9 cellular contexts compared by ENCODE assay signal in the genomic region with DNA sequence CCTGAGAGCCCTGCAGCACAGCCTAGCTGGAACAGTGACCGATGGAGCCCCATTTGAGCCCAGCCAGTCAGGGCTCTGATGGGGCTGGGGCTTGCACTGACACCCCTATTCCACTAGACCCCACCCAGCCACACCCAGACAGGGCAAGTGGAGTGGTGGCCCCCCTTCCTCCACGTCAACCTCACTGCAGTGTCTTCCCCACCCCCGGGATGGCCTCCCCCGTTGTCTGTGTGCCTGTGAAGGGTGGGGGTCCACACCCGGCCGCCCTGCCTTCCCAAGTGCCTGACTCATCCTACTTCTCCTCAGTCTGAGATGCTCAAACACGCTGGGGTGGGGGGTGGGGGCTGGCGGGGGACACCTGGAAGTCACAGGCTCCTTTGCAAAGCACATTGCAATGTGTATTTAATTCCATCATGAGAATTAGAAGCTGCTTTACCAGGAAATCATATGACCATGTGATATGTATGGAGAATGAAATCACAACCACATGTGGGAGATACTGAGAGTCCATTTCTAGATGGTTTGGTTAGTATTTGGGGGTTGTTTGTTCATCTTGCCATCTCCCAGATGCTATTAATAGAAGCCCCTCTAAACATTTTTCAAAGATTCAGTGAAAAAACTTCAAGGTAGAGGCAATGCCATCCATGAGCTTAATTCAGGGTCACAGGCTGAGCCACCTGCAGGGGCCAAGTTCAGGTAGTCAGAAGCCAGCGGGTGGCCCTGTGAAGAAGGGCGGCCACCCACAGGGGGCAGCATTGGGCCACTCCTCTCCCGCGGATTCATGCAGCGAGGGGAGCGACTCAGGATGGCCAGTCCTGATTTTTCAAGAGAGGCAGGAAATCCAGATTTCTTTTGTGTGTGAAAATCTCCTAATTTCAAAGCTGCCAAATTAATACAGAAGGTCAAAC. TPM values are rescaled to one million over a fixed set of nuclear protein-coding genes. Genes with fewer than 3 reads are reported as not detected.
DNase-seq lines count a peak whose midpoint lies in the region; ATAC-seq lines count a peak whose summit lies in the region.
"Had no signal": no experiment of that assay in that cellular context is flagged by ENCODE, and none has a peak within 500 bp of the region (broad histone marks: within the 10 kb centered on the region; RNA-seq: fewer than 3 reads in every experiment).

No MANE protein-coding gene starts in this region.

- no peaks in the 10 kb centered on the region for H3K4me1 Mint-ChIP-seq in activated CD8-positive, alpha-beta memory T cell treated with anti-CD3 and anti-CD28 coated beads, Interleukin-2, amount 10 ng/mL, durations not matched to agents 7 days and 5 days
- H3K4me1 Mint-ChIP-seq in naive thymus-derived CD4-positive, alpha-beta T cell: peaks cover 4 to 5% (median 4%) of the 10 kb centered on the region in 7 donors

- intact Hi-C loops in naive thymus-derived CD4-positive, alpha-beta T cell (cut with micrococcal nuclease): loop anchor here (1.0 to 2.0 kb wide), 3 partner anchors 23 to 166 kb away; a partner anchor contains a TSS

- H3K27ac ChIP-seq in naive thymus-derived CD4-positive, alpha-beta T cell (ENCODE audit: low read depth, low read length): no peak overlapping the region

- no peak overlapping the region for H3K4me3 Mint-ChIP-seq in activated CD8-positive, alpha-beta memory T cell treated with anti-CD3 and anti-CD28 coated beads, Interleukin-2, amount 10 ng/mL, durations not matched to agents 7 days and 5 days
- H3K4me3 Mint-ChIP-seq in naive thymus-derived CD4-positive, alpha-beta T cell: no peak overlapping the region

- DNase-seq in CD1c-positive myeloid dendritic cell (ENCODE audit: extremely low spot score) (peak; percentile 73), NCI-H69 (lab: John Stamatoyannopoulos, UW) (peak; percentile 71), superior temporal gyrus (ENCODE audit: extremely low spot score) (peak; percentile 72), T1000 (lab: John Stamatoyannopoulos, UW) (no peak)
- DNase-seq in activated CD8-positive, alpha-beta memory T cell treated with anti-CD3 and anti-CD28 coated beads, Interleukin-2, amount 10 ng/mL, durations not matched to agents 7 days and 5 days: peak; percentile 70
- peak in 7 of 9 donors; percentile 31 to 67 (median 44) for DNase-seq in naive thymus-derived CD4-positive, alpha-beta T cell

- no peaks in the 10 kb centered on the region for H3K9me3 ChIP-seq in naive thymus-derived CD4-positive, alpha-beta T cell (ENCODE audit: control insufficient read depth in 2 of 3, low read length in 3 of 3)

- H3K27ac Mint-ChIP-seq in activated CD8-positive, alpha-beta memory T cell treated with anti-CD3 and anti-CD28 coated beads, Interleukin-2, amount 10 ng/mL, durations not matched to agents 7 days and 5 days: no peak overlapping the region
- no peak overlapping the region for H3K27ac Mint-ChIP-seq in naive thymus-derived CD4-positive, alpha-beta T cell

- CTCF ChIA-PET in activated CD8-positive, alpha-beta memory T cell treated with anti-CD3 and anti-CD28 coated beads, Interleukin-2, amount 10 ng/mL, durations not matched to agents 7 days and 5 days (lab: Charles Lee): interaction anchor here (0.8 to 6.2 kb wide), 9 partner anchors 8 to 131 kb away, joined by 3 to 40 read pairs (median 4); a partner anchor contains a TSS
- CTCF ChIA-PET in naive thymus-derived CD4-positive, alpha-beta T cell (lab: Charles Lee): interaction anchor here (0.8 to 1.8 kb wide), 2 partner anchors 44 to 54 kb away, joined by 3 to 6 read pairs; no protein-coding TSS in a partner anchor

- no peak overlapping the region for H3K4me3 ChIP-seq in naive thymus-derived CD4-positive, alpha-beta T cell (ENCODE audit: low read length)

- H3K9me3 Mint-ChIP-seq in activated CD8-positive, alpha-beta memory T cell treated with anti-CD3 and anti-CD28 coated beads, Interleukin-2, amount 10 ng/mL, durations not matched to agents 7 days and 5 days (ENCODE audit: low read depth): no peaks in the 10 kb centered on the region
- H3K9me3 Mint-ChIP-seq in naive thymus-derived CD4-positive, alpha-beta T cell: peaks cover 0 to 1% (median 0%) of the 10 kb centered on the region in 11 donors

- peak; percentile 67 for ATAC-seq in GM21381 (IDR thresholded peaks at IDR 0.05; ENCODE audit: unreplicated experiment)
- ATAC-seq in activated CD8-positive, alpha-beta memory T cell treated with anti-CD3 and anti-CD28 coated beads, Interleukin-2, amount 10 ng/mL, durations not matched to agents 7 days and 5 days: peak; percentile 77
- peak; percentile 63 for ATAC-seq in esophagus mucosa
- peak; percentile 77 for ATAC-seq in naive thymus-derived CD4-positive, alpha-beta T cell

- POLR2A ChIA-PET in naive thymus-derived CD4-positive, alpha-beta T cell (lab: Charles Lee): no interaction called here

- no peaks in the 10 kb centered on the region for H3K27me3 Mint-ChIP-seq in activated CD8-positive, alpha-beta memory T cell treated with anti-CD3 and anti-CD28 coated beads, Interleukin-2, amount 10 ng/mL, durations not matched to agents 7 days and 5 days
- H3K27me3 Mint-ChIP-seq in naive thymus-derived CD4-positive, alpha-beta T cell: peaks cover 0 to 4% (median 0%) of the 10 kb centered on the region in 5 donors

- no peaks in the 10 kb centered on the region for H3K4me1 ChIP-seq in naive thymus-derived CD4-positive, alpha-beta T cell (ENCODE audit: control insufficient read depth in 2 of 2, insufficient read depth in 2 of 2, low read length in 2 of 2)

- H3K36me3 ChIP-seq in naive thymus-derived CD4-positive, alpha-beta T cell (ENCODE audit: control insufficient read depth in 2 of 3, insufficient read depth in 3 of 3, low read length in 3 of 3): no peaks in the 10 kb centered on the region

- no peaks in the 10 kb centered on the region for H3K36me3 Mint-ChIP-seq in activated CD8-positive, alpha-beta memory T cell treated with anti-CD3 and anti-CD28 coated beads, Interleukin-2, amount 10 ng/mL, durations not matched to agents 7 days and 5 days
- H3K36me3 Mint-ChIP-seq in naive thymus-derived CD4-positive, alpha-beta T cell: peaks cover 0 to 8% (median 0%) of the 10 kb centered on the region in 5 donors

- no peaks in the 10 kb centered on the region for H3K27me3 ChIP-seq in naive thymus-derived CD4-positive, alpha-beta T cell (ENCODE audit: control insufficient read depth in 2 of 2, insufficient read depth in 2 of 2, low read length in 2 of 2)

RNA-seq across cellular contexts. Expression of a gene that starts 22.7 kb away (rescaled TPM):
- total RNA-seq in activated CD8-positive, alpha-beta memory T cell treated with anti-CD3 and anti-CD28 coated beads, Interleukin-2, amount 10 ng/mL, durations not matched to agents 7 days and 5 days: 10 to 100 TPM; 36.5 to 42.6 TPM
- total RNA-seq in esophagus mucosa: 19.9 TPM
- total RNA-seq in naive thymus-derived CD4-positive, alpha-beta T cell: 10 to 100 TPM; 22.4 to 58.3 (median 37.2) TPM
- 10 to 100 TPM; 11.8 to 23.8 TPM for polyA plus RNA-seq in naive thymus-derived CD4-positive, alpha-beta T cell

RNA-seq across cellular contexts. Expression of a gene that starts 38.3 kb away (rescaled TPM):
- total RNA-seq in activated CD8-positive, alpha-beta memory T cell treated with anti-CD3 and anti-CD28 coated beads, Interleukin-2, amount 10 ng/mL, durations not matched to agents 7 days and 5 days: under 1 TPM in 1 of 2 experiments, not detected in 1; 0.09 TPM
- total RNA-seq in esophagus mucosa: not detected
- under 1 TPM in 4 of 5 experiments, not detected in 1; 0.12 to 0.49 (median 0.17) TPM for total RNA-seq in naive thymus-derived CD4-positive, alpha-beta T cell
- not detected for polyA plus RNA-seq in naive thymus-derived CD4-positive, alpha-beta T cell

RNA-seq across cellular contexts. Expression of a gene that starts 41.3 kb away (rescaled TPM):
- total RNA-seq in activated CD8-positive, alpha-beta memory T cell treated with anti-CD3 and anti-CD28 coated beads, Interleukin-2, amount 10 ng/mL, durations not matched to agents 7 days and 5 days: 1 to 10 TPM in 1 of 2 experiments, under 1 TPM in 1; 0.52 to 1.3 TPM
- total RNA-seq in esophagus mucosa: 3.8 TPM
- total RNA-seq in naive thymus-derived CD4-positive, alpha-beta T cell: 10 to 100 TPM in 4 of 5 experiments, under 1 TPM in 1; 0.41 to 23.2 (median 15.0) TPM
- polyA plus RNA-seq in naive thymus-derived CD4-positive, alpha-beta T cell: under 1 TPM; 0.26 to 0.76 TPM

RNA-seq across cellular contexts. Expression of a gene that starts 57.8 kb away (rescaled TPM):
- not detected for total RNA-seq in activated CD8-positive, alpha-beta memory T cell treated with anti-CD3 and anti-CD28 coated beads, Interleukin-2, amount 10 ng/mL, durations not matched to agents 7 days and 5 days
- 29.3 TPM for total RNA-seq in esophagus mucosa
- total RNA-seq in naive thymus-derived CD4-positive, alpha-beta T cell: 1 to 10 TPM in 1 of 5 experiments, not detected in 4; 1.5 TPM
- not detected for polyA plus RNA-seq in naive thymus-derived CD4-positive, alpha-beta T cell
- total RNA-seq: M059J had no signal
